ENCODE assay signal across 34 cellular contexts in the genomic region with DNA sequence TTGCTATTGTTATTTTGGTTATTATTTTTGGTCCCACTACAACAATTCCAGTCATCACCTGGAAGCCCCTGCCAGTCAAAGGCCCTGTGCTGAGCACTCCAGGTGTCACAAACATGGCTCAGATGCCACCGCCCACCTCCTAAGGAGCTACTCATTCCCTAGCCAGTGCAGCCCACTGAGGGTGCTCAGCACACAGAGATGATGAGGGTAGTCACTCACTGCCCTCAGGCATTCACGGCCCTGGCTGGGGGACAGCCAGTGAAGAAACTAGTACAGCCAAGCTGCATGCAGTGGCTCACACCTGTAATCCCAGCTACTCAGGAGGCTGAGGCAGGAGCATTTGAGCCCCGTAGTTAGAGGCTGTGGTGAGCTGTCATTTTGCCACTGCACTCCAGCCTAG.
"Had no signal": no experiment of that assay in that cellular context is flagged by ENCODE, and none has a peak within 500 bp of the region (broad histone marks: within the 10 kb centered on the region; RNA-seq: fewer than 3 reads in every experiment).

No MANE protein-coding gene starts in this region.

- H3K4me3 ChIP-seq: adrenal gland, body of pancreas, esophagus squamous epithelium, gastroesophageal sphincter, heart right ventricle had no signal

- ATAC-seq: activated CD4-positive, alpha-beta T cell treated with anti-CD3 and anti-CD28 coated beads for 36 hours; activated T-cell treated with anti-CD3 and anti-CD28 coated beads, Interleukin-2, amount 50 U/mL, for 72 hours; body of pancreas; effector memory CD8-positive, alpha-beta T cell; gastroesophageal sphincter; heart right ventricle had no signal

- FAIRE-seq: colon, endometrium, endothelial cell of umbilical vein had no signal

- H3K4me3 Mint-ChIP-seq: activated CD4-positive, alpha-beta memory T cell treated with anti-CD3 and anti-CD28 coated beads, Interleukin-2, amount 10 ng/mL, durations not matched to agents 7 days and 5 days; activated CD4-positive, alpha-beta T cell treated with anti-CD3 and anti-CD28 coated beads for 36 hours; activated CD4-positive, alpha-beta T cell treated with anti-CD3 and anti-CD28 coated beads, Interleukin-2, amount 10 ng/mL, durations not matched to agents 7 days and 5 days; activated naive CD8-positive, alpha-beta T cell; activated T-cell treated with anti-CD3 and anti-CD28 coated beads, Interleukin-2, amount 50 U/mL, for 24 hours; activated T-cell treated with anti-CD3 and anti-CD28 coated beads, Interleukin-2, amount 50 U/mL, for 72 hours; effector memory CD8-positive, alpha-beta T cell had no signal

- H3K27ac ChIP-seq: adrenal gland, body of pancreas, epithelial cell of prostate, esophagus squamous epithelium, gastroesophageal sphincter, heart right ventricle had no signal

- H3K4me1 Mint-ChIP-seq: activated CD4-positive, alpha-beta memory T cell treated with anti-CD3 and anti-CD28 coated beads, Interleukin-2, amount 10 ng/mL, durations not matched to agents 7 days and 5 days had no signal

- H3K4me1 ChIP-seq: adrenal gland, body of pancreas, esophagus squamous epithelium, gastroesophageal sphincter, heart right ventricle had no signal

- H3K27ac Mint-ChIP-seq: activated CD4-positive, alpha-beta memory T cell treated with anti-CD3 and anti-CD28 coated beads, Interleukin-2, amount 10 ng/mL, durations not matched to agents 7 days and 5 days; activated CD4-positive, alpha-beta T cell treated with anti-CD3 and anti-CD28 coated beads for 36 hours; activated CD4-positive, alpha-beta T cell treated with anti-CD3 and anti-CD28 coated beads, Interleukin-2, amount 10 ng/mL, durations not matched to agents 7 days and 5 days; activated naive CD8-positive, alpha-beta T cell; activated T-cell treated with anti-CD3 and anti-CD28 coated beads, Interleukin-2, amount 50 U/mL, for 24 hours; activated T-cell treated with anti-CD3 and anti-CD28 coated beads, Interleukin-2, amount 50 U/mL, for 72 hours had no signal

- H3K9me3 Mint-ChIP-seq: effector memory CD8-positive, alpha-beta T cell had no signal

- H3K27me3 Mint-ChIP-seq: activated CD4-positive, alpha-beta memory T cell treated with anti-CD3 and anti-CD28 coated beads, Interleukin-2, amount 10 ng/mL, durations not matched to agents 7 days and 5 days; activated CD4-positive, alpha-beta T cell treated with anti-CD3 and anti-CD28 coated beads for 36 hours; activated CD4-positive, alpha-beta T cell treated with anti-CD3 and anti-CD28 coated beads, Interleukin-2, amount 10 ng/mL, durations not matched to agents 7 days and 5 days; activated naive CD8-positive, alpha-beta T cell; activated T-cell treated with anti-CD3 and anti-CD28 coated beads, Interleukin-2, amount 50 U/mL, for 24 hours; effector memory CD8-positive, alpha-beta T cell had no signal

- H3K27me3 ChIP-seq: adrenal gland, body of pancreas, esophagus squamous epithelium, gastroesophageal sphincter, heart right ventricle had no signal

- H3K9me3 ChIP-seq: adrenal gland, body of pancreas, esophagus squamous epithelium, gastroesophageal sphincter had no signal

- DNase-seq: activated CD4-positive, alpha-beta memory T cell treated with anti-CD3 and anti-CD28 coated beads, Interleukin-2, amount 10 ng/mL, durations not matched to agents 7 days and 5 days; activated CD4-positive, alpha-beta T cell treated with anti-CD3 and anti-CD28 coated beads for 36 hours; activated CD4-positive, alpha-beta T cell treated with anti-CD3 and anti-CD28 coated beads, Interleukin-2, amount 10 ng/mL, durations not matched to agents 7 days and 5 days; activated CD4-positive, alpha-beta T cell treated with anti-CD3 and anti-CD28 coated beads, Interleukin-2, amount 50 U/mL, for 4 hours; activated CD4-positive, CD25-positive, alpha-beta regulatory T cell; activated CD4-positive, CD25-positive, alpha-beta regulatory T cell treated with anti-CD3 and anti-CD28 coated beads, Interleukin-2, amount 50 U/mL, for 72 hours; activated CD8-positive, alpha-beta memory T cell treated with anti-CD3 and anti-CD28 coated beads, Interleukin-2, amount 50 U/mL, for 48 hours; activated effector memory CD4-positive, alpha-beta T cell treated with Interleukin-2 at 50 U/mL for 16 hours; activated gamma-delta T cell treated with Interleukin-2 at 50 U/mL for 16 hours; activated naive CD4-positive, alpha-beta T cell treated with anti-CD3 and anti-CD28 coated beads, Interleukin-2, amount 50 U/mL, for 16 hours; activated naive CD4-positive, alpha-beta T cell treated with Interleukin-2 at 50 U/mL for 16 hours; activated T-cell treated with anti-CD3 and anti-CD28 coated beads for 4 hours; activated T-cell treated with anti-CD3 and anti-CD28 coated beads, Interleukin-2, amount 50 U/mL, for 24 hours; activated T-cell treated with anti-CD3 and anti-CD28 coated beads, Interleukin-2, amount 50 U/mL, for 72 hours; adrenal gland; amygdala; aorta; body of pancreas; caudate nucleus; cortex of kidney; dermis blood vessel endothelial cell; effector CD4-positive, alpha-beta T cell; effector memory CD8-positive, alpha-beta T cell; esophagus squamous epithelium; foreskin melanocyte; heart right ventricle; T-helper 1 cell; T-helper 2 cell had no signal
